Comparison of ENCODE assay signal across 8 cellular contexts in the genomic region with DNA sequence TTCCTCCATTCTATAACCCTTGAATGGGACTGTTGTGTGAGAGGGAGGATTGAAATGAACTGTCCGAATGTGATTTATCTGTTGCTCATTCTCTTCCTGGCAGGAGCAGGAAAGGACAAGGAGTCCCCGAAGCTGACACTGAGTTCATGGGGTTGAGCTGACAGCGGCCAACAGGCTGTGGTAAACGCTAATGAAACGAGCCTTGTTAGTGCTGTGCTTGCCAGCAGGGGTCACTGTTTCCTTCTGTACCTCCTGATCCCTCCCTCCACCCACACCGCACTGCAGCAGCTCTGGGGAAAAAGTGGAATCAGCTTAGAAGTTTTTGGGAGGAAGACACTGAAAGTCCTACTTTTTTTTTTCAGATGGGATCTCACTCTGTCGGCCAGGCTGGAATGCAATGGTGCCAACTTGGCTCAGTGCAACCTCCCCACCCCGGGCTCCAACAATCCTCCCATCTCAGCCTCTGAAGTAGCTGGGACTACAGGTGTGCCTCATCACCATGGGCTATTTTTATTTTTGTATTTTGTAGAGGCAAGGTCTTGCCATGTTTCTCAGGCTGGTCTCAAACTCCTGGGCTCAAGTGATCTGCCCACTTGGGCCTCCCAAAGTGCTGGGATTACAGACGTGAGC. TPM values are rescaled to one million over a fixed set of nuclear protein-coding genes. Genes with fewer than 3 reads are reported as not detected.
A peak's percentile ranks its signal among the peaks of the same experiment; 100 is the strongest.
DNase-seq lines count a peak whose midpoint lies in the region; ATAC-seq, FAIRE-seq and TF ChIP-seq lines count a peak whose summit lies in the region.

No MANE protein-coding gene starts in this region.

- H2AFZ ChIP-seq in HCT116 (ENCODE audit: low read depth, low read length, poor library complexity, severe bottlenecking), result no peak overlapping the region

- FAIRE-seq in frontal cortex (lab: Jason Lieb, UNC), result no peak

- no peaks in the 10 kb centered on the region for H3K4me1 Mint-ChIP-seq in activated T-helper 2 cell treated with anti-CD3 and anti-CD28 coated beads, Interferon-gamma antibody, Interleukin-2, Interleukin-4, amounts not matched to agents 10 μg/mL and 5 μg/mL and 100 μg/mL, durations not matched to agents 14 hours and 24 hours and 36 hours (ENCODE audit: low read depth)

- H3K4me2 ChIP-seq in HCT116 (ENCODE audit: low read length), result no peak overlapping the region

- CTCF ChIA-PET in AG04449 (lab: Yijun Ruan, JAX) (interaction anchor here (0.6 to 2.5 kb wide), 12 partner anchors 10 to 599 kb away, joined by 3 to 15 read pairs (median 4); no protein-coding TSS in a partner anchor), HCT116 (lab: Charles Lee) (no interaction called here)

- no peaks in the 10 kb centered on the region for H3K79me2 ChIP-seq in HCT116 (ENCODE audit: insufficient read depth, low read length)

- DNase-seq in AG04449 (ENCODE audit: low read depth, low spot score) (no peak), HCT116 (ENCODE audit: low read depth, low spot score) (no peak), Peyer's patch (peak; percentile 54 to 84 (median 69)), frontal cortex (ENCODE audit: low spot score in 2 of 2) (peak; percentile 41 to 60), occipital lobe (lab: John Stamatoyannopoulos, UW) (peak; percentile 4), thoracic aorta (ENCODE audit: low spot score) (peak; percentile 16)
- DNase-seq in activated T-helper 2 cell treated with anti-CD3 and anti-CD28 coated beads, Interferon-gamma antibody, Interleukin-2, Interleukin-4, amounts not matched to agents 10 μg/mL and 5 μg/mL and 100 μg/mL, durations not matched to agents 14 hours and 24 hours and 36 hours (ENCODE audit: low spot score), result peak; percentile 40

- H3K4me3 Mint-ChIP-seq in activated T-helper 2 cell treated with anti-CD3 and anti-CD28 coated beads, Interferon-gamma antibody, Interleukin-2, Interleukin-4, amounts not matched to agents 10 μg/mL and 5 μg/mL and 100 μg/mL, durations not matched to agents 14 hours and 24 hours and 36 hours (ENCODE audit: low read depth), result no peak overlapping the region

- no peak overlapping the region for H3K27ac Mint-ChIP-seq in activated T-helper 2 cell treated with anti-CD3 and anti-CD28 coated beads, Interferon-gamma antibody, Interleukin-2, Interleukin-4, amounts not matched to agents 10 μg/mL and 5 μg/mL and 100 μg/mL, durations not matched to agents 14 hours and 24 hours and 36 hours

- no peaks in the 10 kb centered on the region for H3K9me3 Mint-ChIP-seq in activated T-helper 2 cell treated with anti-CD3 and anti-CD28 coated beads, Interferon-gamma antibody, Interleukin-2, Interleukin-4, amounts not matched to agents 10 μg/mL and 5 μg/mL and 100 μg/mL, durations not matched to agents 14 hours and 24 hours and 36 hours

- no peaks in the 10 kb centered on the region for H4K20me1 ChIP-seq in HCT116 (ENCODE audit: insufficient read depth)

- TF ChIP-seq POLR2A in HCT116 (IDR thresholded peaks at IDR 0.05; ENCODE audit: borderline replicate concordance, extremely low read depth, insufficient read depth, insufficient read length) (no peak), Peyer's patch (IDR thresholded peaks at IDR 0.05) (no peak)

- no TSS peak for BruUV-seq in HCT116 (replicated peaks; lab: Mats Ljungman, UMichigan)

- H3K27ac ChIP-seq in HCT116 (ENCODE audit: low read depth, low read length), result no peak overlapping the region
- H3K27ac ChIP-seq in Peyer's patch, result no peak overlapping the region
- H3K27ac ChIP-seq in thoracic aorta, result no peak overlapping the region

- H3K4me3 ChIP-seq in AG04449 (ENCODE audit: low read depth, low read length) (no peak overlapping the region), HCT116 (replicated peaks in 1 of 2; ENCODE audit: low read depth in 1 of 2, low read length in 2 of 2) (no peak overlapping the region), Peyer's patch (no peak overlapping the region), thoracic aorta (no peak overlapping the region)

- peak; percentile 70 for TF ChIP-seq CTCF in AG04449 (IDR thresholded peaks at IDR 0.05; ENCODE audit: insufficient read depth, low read length, missing control alignments)
- TF ChIP-seq CTCF in HCT116 (IDR thresholded peaks at IDR 0.05 in 2 of 3, conservative IDR thresholded peaks at IDR 0.05 in 1 of 3; ENCODE audit: borderline replicate concordance in 1 of 3, insufficient read depth in 1 of 3, low read depth in 2 of 3, low read length in 2 of 3), result peak in 2 of 3 experiments; percentile 55 to 59; a peak in 4 of 6 replicates
- peak; percentile 28 to 80 (median 68) for TF ChIP-seq CTCF in Peyer's patch (IDR thresholded peaks at IDR 0.05)
- TF ChIP-seq CTCF in thoracic aorta (IDR thresholded peaks at IDR 0.05), result peak; percentile 74

- peak; percentile 36; the same call in 1 of the 2 replicates for TF ChIP-seq RAD21 in HCT116 (IDR thresholded peaks at IDR 0.05; ENCODE audit: low read depth)

- POLR2A ChIA-PET in AG04449 (lab: Yijun Ruan, JAX), result no interaction called here
- POLR2A ChIA-PET in HCT116 (lab: Charles Lee), result no interaction called here

- RAD21 ChIA-PET in HCT116 (lab: Charles Lee; ENCODE audit: low non-redundant PET in 1 of 2, low total read pairs in 2 of 2, uncharacterized antibody in 2 of 2, unreplicated experiment in 2 of 2), result interaction anchor here in 1 of 2 experiments (0.6 kb wide), 1 partner anchor 688 kb away, joined by 3 read pairs; no protein-coding TSS in a partner anchor

- peak; percentile 78 for ATAC-seq in HCT116
- peak; percentile 65 for ATAC-seq in thoracic aorta (ENCODE audit: insufficient number of reproducible peaks, low FRiP score, low read depth)
- ATAC-seq in HG03095 (IDR thresholded peaks at IDR 0.05; ENCODE audit: unreplicated experiment), result no peak

- no peaks in the 10 kb centered on the region for H3K9me3 ChIP-seq in HCT116 (ENCODE audit: control insufficient read depth in 1 of 2, insufficient read depth in 1 of 2, low read depth in 1 of 2, low read length in 2 of 2)
- H3K9me3 ChIP-seq in Peyer's patch, result no peaks in the 10 kb centered on the region
- no peaks in the 10 kb centered on the region for H3K9me3 ChIP-seq in thoracic aorta

- no peaks in the 10 kb centered on the region for H3K36me3 ChIP-seq in HCT116 (ENCODE audit: control insufficient read depth in 1 of 2, insufficient read depth in 2 of 2, low read length in 2 of 2)
- H3K36me3 ChIP-seq in Peyer's patch, result no peaks in the 10 kb centered on the region
- H3K36me3 ChIP-seq in thoracic aorta, result no peaks in the 10 kb centered on the region

- intact Hi-C loops in HCT116 (cut with micrococcal nuclease), result no loop called here
- intact Hi-C loops in activated T-helper 2 cell treated with anti-CD3 and anti-CD28 coated beads, Interferon-gamma antibody, Interleukin-2, Interleukin-4, amounts not matched to agents 10 μg/mL and 5 μg/mL and 100 μg/mL, durations not matched to agents 14 hours and 24 hours and 36 hours (cut with micrococcal nuclease), result loop anchor here (1.0 to 5.0 kb wide), 2 partner anchors 87 to 321 kb away; no protein-coding TSS in a partner anchor

- H3K27me3 ChIP-seq in HCT116 (ENCODE audit: insufficient read depth, low read length), result no peaks in the 10 kb centered on the region
- H3K27me3 ChIP-seq in Peyer's patch, result no peaks in the 10 kb centered on the region
- H3K27me3 ChIP-seq in thoracic aorta (replicated peaks; ENCODE audit: insufficient read depth), result no peaks in the 10 kb centered on the region

- no peaks in the 10 kb centered on the region for H3K4me1 ChIP-seq in HCT116 (ENCODE audit: control insufficient read depth in 1 of 2, insufficient read depth in 2 of 2, low read length in 2 of 2)
- H3K4me1 ChIP-seq in Peyer's patch, result no peaks in the 10 kb centered on the region
- no peaks in the 10 kb centered on the region for H3K4me1 ChIP-seq in thoracic aorta (ENCODE audit: control insufficient read depth in 1 of 2, low read depth in 2 of 2)

- no peaks in the 10 kb centered on the region for H3K36me3 Mint-ChIP-seq in activated T-helper 2 cell treated with anti-CD3 and anti-CD28 coated beads, Interferon-gamma antibody, Interleukin-2, Interleukin-4, amounts not matched to agents 10 μg/mL and 5 μg/mL and 100 μg/mL, durations not matched to agents 14 hours and 24 hours and 36 hours (ENCODE audit: low read depth)

- no peak overlapping the region for H3K9ac ChIP-seq in HCT116 (ENCODE audit: low read length)

- no peaks in the 10 kb centered on the region for H3K27me3 Mint-ChIP-seq in activated T-helper 2 cell treated with anti-CD3 and anti-CD28 coated beads, Interferon-gamma antibody, Interleukin-2, Interleukin-4, amounts not matched to agents 10 μg/mL and 5 μg/mL and 100 μg/mL, durations not matched to agents 14 hours and 24 hours and 36 hours (ENCODE audit: low read depth)

- no peaks in the 10 kb centered on the region for H3K9me2 ChIP-seq in HCT116 (ENCODE audit: insufficient read depth)

RNA-seq across cellular contexts. Expression of a gene that starts 6.7 kb away (rescaled TPM):
- total RNA-seq in HCT116 (2021; ENCODE audit: unreplicated experiment) (8.8 TPM), Peyer's patch (10 to 100 TPM in 2 of 4 donors, 1 to 10 TPM in 2; 6.8 to 24.8 (median 9.5) TPM), frontal cortex (18.8 TPM), occipital lobe (20.7 TPM), thoracic aorta (10 to 100 TPM; 14.0 to 16.8 TPM)
- polyA plus RNA-seq in HCT116 (2012), result 6.0 and 6.9 TPM in 2 replicates
- total RNA-seq in activated T-helper 2 cell treated with anti-CD3 and anti-CD28 coated beads, Interferon-gamma antibody, Interleukin-2, Interleukin-4, amounts not matched to agents 10 μg/mL and 5 μg/mL and 100 μg/mL, durations not matched to agents 14 hours and 24 hours and 36 hours, result 12.1 and 12.2 TPM in 2 replicates

RNA-seq across cellular contexts. Expression of a gene that starts 30.1 kb away (rescaled TPM):
- total RNA-seq in HCT116 (2021; ENCODE audit: unreplicated experiment) (6.7 TPM), Peyer's patch (10 to 100 TPM in 2 of 4 donors, 1 to 10 TPM in 2; 7.5 to 17.1 (median 12.0) TPM), frontal cortex (24.1 TPM), occipital lobe (33.7 TPM), thoracic aorta (10 to 100 TPM; 10.3 to 18.5 TPM)
- 4.1 and 4.9 TPM in 2 replicates for polyA plus RNA-seq in HCT116 (2012)
- 10.5 TPM in 2 replicates for total RNA-seq in activated T-helper 2 cell treated with anti-CD3 and anti-CD28 coated beads, Interferon-gamma antibody, Interleukin-2, Interleukin-4, amounts not matched to agents 10 μg/mL and 5 μg/mL and 100 μg/mL, durations not matched to agents 14 hours and 24 hours and 36 hours

RNA-seq across cellular contexts. Expression of a gene that starts 42.5 kb away (rescaled TPM):
- not detected for total RNA-seq in HCT116 (2021; ENCODE audit: unreplicated experiment)
- polyA plus RNA-seq in HCT116 (2012), result not detected in 2 replicates
- total RNA-seq in Peyer's patch, result 10 to 100 TPM in 1 of 4 donors, 1 to 10 TPM in 3; 3.0 to 27.2 (median 5.8) TPM
- total RNA-seq in activated T-helper 2 cell treated with anti-CD3 and anti-CD28 coated beads, Interferon-gamma antibody, Interleukin-2, Interleukin-4, amounts not matched to agents 10 μg/mL and 5 μg/mL and 100 μg/mL, durations not matched to agents 14 hours and 24 hours and 36 hours, result 3.4 TPM in 2 replicates
- 8.6 TPM for total RNA-seq in frontal cortex
- 6.6 TPM for total RNA-seq in occipital lobe
- 1 to 10 TPM in 1 of 2 donors, under 1 TPM in 1; 0.81 to 3.0 TPM for total RNA-seq in thoracic aorta

RNA-seq across cellular contexts. Expression of a gene that starts 59.6 kb away (rescaled TPM):
- 10.2 TPM for total RNA-seq in HCT116 (2021; ENCODE audit: unreplicated experiment)
- 3.5 and 5.0 TPM in 2 replicates for polyA plus RNA-seq in HCT116 (2012)
- total RNA-seq in Peyer's patch, result 10 to 100 TPM in 2 of 4 donors, 1 to 10 TPM in 2; 6.0 to 13.2 (median 10.3) TPM
- 14.2 and 15.0 TPM in 2 replicates for total RNA-seq in activated T-helper 2 cell treated with anti-CD3 and anti-CD28 coated beads, Interferon-gamma antibody, Interleukin-2, Interleukin-4, amounts not matched to agents 10 μg/mL and 5 μg/mL and 100 μg/mL, durations not matched to agents 14 hours and 24 hours and 36 hours
- 37.5 TPM for total RNA-seq in frontal cortex
- total RNA-seq in occipital lobe, result 37.1 TPM
- total RNA-seq in thoracic aorta, result 10 to 100 TPM in 1 of 2 donors, 1 to 10 TPM in 1; 4.9 to 11.4 TPM

Comparison
In these comparisons a context has a peak if more than half of its experiments do, and no peak if none do; other contexts are left out.
1. DNase-seq: peak in Peyer's patch (3 of 3), activated T-helper 2 cell treated with anti-CD3 and anti-CD28 coated beads, Interferon-gamma antibody, Interleukin-2, Interleukin-4, amounts not matched to agents 10 μg/mL and 5 μg/mL and 100 μg/mL, durations not matched to agents 14 hours and 24 hours and 36 hours (single experiment), frontal cortex (2 of 2), occipital lobe (single experiment) and thoracic aorta (single experiment); none in AG04449 (single experiment) and HCT116 (single experiment).
2. Peak in every context shown above with its lines, with median percentiles within 50 percentile points of each other: CTCF ChIP-seq.